15 cellular contexts compared by ENCODE assay signal in genomic region chr7:70354409-70355169, GRCh38.
DNase-seq lines count a peak whose midpoint lies in the region; ATAC-seq and TF ChIP-seq lines count a peak whose summit lies in the region.
"Had no signal": no experiment of that assay in that cellular context is flagged by ENCODE, and none has a peak within 500 bp of the region (broad histone marks: within the 10 kb centered on the region; RNA-seq: fewer than 3 reads in every experiment).

No MANE protein-coding gene starts in this region.

- H3K79me1 ChIP-seq in neuronal stem cell (ENCODE audit: low read depth, low read length) (no peaks in the 10 kb centered on the region), trophoblast cell (ENCODE audit: low read length) (no peaks in the 10 kb centered on the region)

- H3K9me3 ChIP-seq in BLaER1 (0 out of 2 replicates have a peak, but pooled peaks cover 16% of the 10 kb centered on the region), GM23248 (ENCODE audit: low read depth) (no peaks in the 10 kb centered on the region), neuronal stem cell (replicated peaks in 1 of 2; ENCODE audit: control insufficient read depth in 2 of 2, insufficient read depth in 1 of 2, low read depth in 1 of 2, low read length in 2 of 2) (peaks cover 2 to 7% of the 10 kb centered on the region in 2 donors), trophoblast cell (ENCODE audit: insufficient read depth, low read depth, low read length) (peaks cover 1% of the 10 kb centered on the region), lower lobe of right lung (no peaks in the 10 kb centered on the region)
- H3K9me3 ChIP-seq: gastrocnemius medialis had no signal

- H2BK120ac ChIP-seq in neuronal stem cell (ENCODE audit: low read depth, low read length) = no peak overlapping the region
- H2BK120ac ChIP-seq in trophoblast cell (ENCODE audit: insufficient read depth, low read length, poor library complexity) = no peak overlapping the region

- H3K79me2 ChIP-seq in GM23248 (ENCODE audit: insufficient read depth) (no peaks in the 10 kb centered on the region), trophoblast cell (ENCODE audit: control insufficient read depth, insufficient read depth, low read length, poor library complexity) (no peaks in the 10 kb centered on the region)

- H4K20me1 ChIP-seq in BLaER1 (no peaks in the 10 kb centered on the region), GM23248 (ENCODE audit: insufficient read depth) (no peaks in the 10 kb centered on the region)

- H3K9me2 ChIP-seq in GM23248 (ENCODE audit: insufficient read depth) = no peaks in the 10 kb centered on the region

- H3K27me3 Mint-ChIP-seq in activated T-helper 17 cell treated with anti-CD3 and anti-CD28 coated beads, Interleukin-2, amount 50 U/mL, for 72 hours = no peaks in the 10 kb centered on the region
- no peaks in the 10 kb centered on the region for H3K27me3 Mint-ChIP-seq in natural killer cell (ENCODE audit: low read depth in 2 of 2)

- H3K27ac Mint-ChIP-seq in activated T-helper 17 cell treated with anti-CD3 and anti-CD28 coated beads, Interleukin-2, amount 50 U/mL, for 72 hours = no peak overlapping the region
- H3K27ac Mint-ChIP-seq in natural killer cell = peak overlapping the region; percentile 1 to 3
- H3K27ac Mint-ChIP-seq: activated T-helper 1 cell treated with anti-CD3 and anti-CD28 coated beads, Interleukin-12 subunit alpha, Interleukin-12 subunit beta, Interleukin-2, Interleukin-4 antibody, amounts not matched to agents 30 ng/mL and 10 ng/mL and 1 ng/mL, durations not matched to agents 14 hours and 24 hours and 36 hours had no signal

- H4K91ac ChIP-seq in neuronal stem cell (ENCODE audit: low read depth, low read length, poor library complexity) (no peak overlapping the region), trophoblast cell (ENCODE audit: low read depth, low read length) (no peak overlapping the region)

- H3K36me3 ChIP-seq in BLaER1 = peaks cover 12% of the 10 kb centered on the region; the same call in 1 of the 2 replicates
- no peaks in the 10 kb centered on the region for H3K36me3 ChIP-seq in GM23248 (ENCODE audit: low read depth)
- H3K36me3 ChIP-seq in neuronal stem cell (replicated peaks in 1 of 2; ENCODE audit: control insufficient read depth in 2 of 2, insufficient read depth in 2 of 2, low read length in 2 of 2) = no peaks in the 10 kb centered on the region
- no peaks in the 10 kb centered on the region for H3K36me3 ChIP-seq in trophoblast cell (ENCODE audit: control insufficient read depth in 1 of 2, insufficient read depth in 2 of 2, low read length in 2 of 2)
- no peaks in the 10 kb centered on the region for H3K36me3 ChIP-seq in lower lobe of right lung
- H3K36me3 ChIP-seq: gastrocnemius medialis had no signal

- no peak overlapping the region for H3K4ac ChIP-seq in neuronal stem cell (ENCODE audit: low read length)
- H3K4ac ChIP-seq in trophoblast cell (ENCODE audit: low read depth, low read length) = no peak overlapping the region

- TF ChIP-seq CTCF in natural killer cell (IDR thresholded peaks at IDR 0.05) = no peak
- TF ChIP-seq CTCF in GM10266 (IDR thresholded peaks at IDR 0.05; ENCODE audit: control insufficient read depth, insufficient read depth, low read depth, missing control alignments) = no peak
- TF ChIP-seq CTCF in lower lobe of right lung (IDR thresholded peaks at IDR 0.05) = no peak

- H3K18ac ChIP-seq in neuronal stem cell (ENCODE audit: low read length) (no peak overlapping the region), trophoblast cell (ENCODE audit: low read length) (no peak overlapping the region)

- no peak overlapping the region for H2BK15ac ChIP-seq in neuronal stem cell (ENCODE audit: low read length)

- H3F3A ChIP-seq in GM23248 (ENCODE audit: insufficient read depth) = no peaks in the 10 kb centered on the region

- no peak overlapping the region for H3K4me3 Mint-ChIP-seq in activated T-helper 17 cell treated with anti-CD3 and anti-CD28 coated beads, Interleukin-2, amount 50 U/mL, for 72 hours
- no peak overlapping the region for H3K4me3 Mint-ChIP-seq in natural killer cell
- H3K4me3 Mint-ChIP-seq: activated T-helper 1 cell treated with anti-CD3 and anti-CD28 coated beads, Interleukin-12 subunit alpha, Interleukin-12 subunit beta, Interleukin-2, Interleukin-4 antibody, amounts not matched to agents 30 ng/mL and 10 ng/mL and 1 ng/mL, durations not matched to agents 14 hours and 24 hours and 36 hours had no signal

- H3K9ac ChIP-seq in BLaER1 = no peak overlapping the region; the same call in 1 of the 2 replicates
- H3K9ac ChIP-seq in GM23248 = no peak overlapping the region
- no peak overlapping the region for H3K9ac ChIP-seq in neuronal stem cell (ENCODE audit: low read depth, low read length, poor library complexity)
- H3K9ac ChIP-seq in trophoblast cell (ENCODE audit: low read length) = no peak overlapping the region

- H3K4me2 ChIP-seq in BLaER1 (peak overlapping the region; percentile 81), GM23248 (ENCODE audit: unreplicated experiment) (no peak overlapping the region), neuronal stem cell (ENCODE audit: insufficient read depth, low read length, poor library complexity, severe bottlenecking) (no peak overlapping the region), trophoblast cell (ENCODE audit: low read length) (no peak overlapping the region)

- H4K8ac ChIP-seq in neuronal stem cell (ENCODE audit: low read depth, low read length) (no peak overlapping the region), trophoblast cell (ENCODE audit: low read depth, low read length) (no peak overlapping the region)

- H3K27me3 ChIP-seq in BLaER1 = no peaks in the 10 kb centered on the region
- no peaks in the 10 kb centered on the region for H3K27me3 ChIP-seq in GM23248 (replicated peaks; ENCODE audit: insufficient read depth)
- no peaks in the 10 kb centered on the region for H3K27me3 ChIP-seq in neuronal stem cell (ENCODE audit: control insufficient read depth in 3 of 3, insufficient read depth in 3 of 3, low read depth in 1 of 3, low read length in 3 of 3)
- no peaks in the 10 kb centered on the region for H3K27me3 ChIP-seq in trophoblast cell (ENCODE audit: insufficient read depth, low read length)
- no peaks in the 10 kb centered on the region for H3K27me3 ChIP-seq in lower lobe of right lung (ENCODE audit: low read depth)
- H3K27me3 ChIP-seq: gastrocnemius medialis had no signal

- peak; percentile 85 for ATAC-seq in activated T-helper 17 cell treated with anti-CD3 and anti-CD28 coated beads, Interleukin-2, amount 50 U/mL, for 72 hours (replicated peaks)
- ATAC-seq in natural killer cell (peak in 2 of 3 donors; percentile 64 to 72), lower lobe of right lung (no peak)
- ATAC-seq: gastrocnemius medialis, Panc1 had no signal

- H3K14ac ChIP-seq in neuronal stem cell (ENCODE audit: low read length) (no peak overlapping the region), trophoblast cell (ENCODE audit: low read length) (no peak overlapping the region)

- H3K4me1 Mint-ChIP-seq in activated T-helper 17 cell treated with anti-CD3 and anti-CD28 coated beads, Interleukin-2, amount 50 U/mL, for 72 hours = peaks cover 6% of the 10 kb centered on the region
- H3K4me1 Mint-ChIP-seq in natural killer cell = peaks cover 15 to 20% of the 10 kb centered on the region in 2 donors

- no peak overlapping the region for H4K12ac ChIP-seq in trophoblast cell (ENCODE audit: low read depth, low read length)

- intact Hi-C loops in natural killer cell (cut with micrococcal nuclease) = no loop called here
- intact Hi-C loops in lower lobe of right lung (cut with DNase I) = no loop called here

- H3K27ac ChIP-seq in BLaER1 (peak overlapping the region; percentile 67), GM23248 (no peak overlapping the region), neuronal stem cell (replicated peaks; ENCODE audit: low read length) (no peak overlapping the region), trophoblast cell (ENCODE audit: low read depth, low read length) (no peak overlapping the region), lower lobe of right lung (no peak overlapping the region)
- H3K27ac ChIP-seq: gastrocnemius medialis had no signal

- H3K4me3 ChIP-seq in BLaER1 (peak overlapping the region; percentile 50), GM23248 (no peak overlapping the region), neuronal stem cell (ENCODE audit: low read length in 2 of 2) (no peak overlapping the region), trophoblast cell (ENCODE audit: low read depth, low read length) (no peak overlapping the region), lower lobe of right lung (no peak overlapping the region)
- H3K4me3 ChIP-seq: gastrocnemius medialis had no signal

- DNase-seq in GM23248 (peak; percentile 39), natural killer cell (no peak), GM10266 (ENCODE audit: extremely low spot score) (no peak), neuronal stem cell (ENCODE audit: low spot score) (no peak), trophoblast cell (no peak), lower lobe of right lung (no peak)
- DNase-seq: activated CD4-positive, alpha-beta T cell treated with anti-CD3 and anti-CD28 coated beads, Interleukin-2, amount 50 U/mL, for 1 hour; gastrocnemius medialis; NCI-H226; stimulated activated CD4-positive, alpha-beta T cell treated with anti-CD3 and anti-CD28 coated beads, Interleukin-2, amount 100 ng/mL, for 24 hours; T-helper 2 cell had no signal

- H3K36me3 Mint-ChIP-seq in activated T-helper 17 cell treated with anti-CD3 and anti-CD28 coated beads, Interleukin-2, amount 50 U/mL, for 72 hours (ENCODE audit: low read depth) = no peaks in the 10 kb centered on the region
- no peaks in the 10 kb centered on the region for H3K36me3 Mint-ChIP-seq in natural killer cell

- H3K23ac ChIP-seq in neuronal stem cell (ENCODE audit: low read depth, low read length, poor library complexity) (no peak overlapping the region), trophoblast cell (ENCODE audit: low read length) (no peak overlapping the region)

- H2BK5ac ChIP-seq in neuronal stem cell (ENCODE audit: low read length) (no peak overlapping the region), trophoblast cell (ENCODE audit: low read depth, low read length, poor library complexity) (no peak overlapping the region)

- WGBS in GM23248 (ENCODE audit: low coverage in 1 of 2, low lambda C conversion rate in 2 of 2, missing lambda C conversion rate in 2 of 2), 2 experiments = 36 to 39% methylated on average over 8 of the region's 8 CpGs
- WGBS in neuronal stem cell (ENCODE audit: extremely low coverage in 2 of 2, insufficient read length in 2 of 2, insufficient replicate concordance in 1 of 2), 2 donors = 100% methylated on average over 1 of the region's 8 CpGs
- WGBS in trophoblast cell (ENCODE audit: extremely low coverage, insufficient coverage, insufficient read length) = 100% methylated on average over 2 of the region's 8 CpGs

- no peaks in the 10 kb centered on the region for H3K9me3 Mint-ChIP-seq in activated T-helper 17 cell treated with anti-CD3 and anti-CD28 coated beads, Interleukin-2, amount 50 U/mL, for 72 hours
- H3K9me3 Mint-ChIP-seq in natural killer cell = no peaks in the 10 kb centered on the region
- H3K9me3 Mint-ChIP-seq: activated T-helper 1 cell treated with anti-CD3 and anti-CD28 coated beads, Interleukin-12 subunit alpha, Interleukin-12 subunit beta, Interleukin-2, Interleukin-4 antibody, amounts not matched to agents 30 ng/mL and 10 ng/mL and 1 ng/mL, durations not matched to agents 14 hours and 24 hours and 36 hours had no signal

- no peak overlapping the region for H2AFZ ChIP-seq in GM23248
- H2AFZ ChIP-seq in neuronal stem cell (ENCODE audit: low read length) = no peak overlapping the region
- H2AFZ ChIP-seq in trophoblast cell (ENCODE audit: insufficient read depth, low read length, poor library complexity) = no peak overlapping the region

- H2AK5ac ChIP-seq in neuronal stem cell (ENCODE audit: low read depth, low read length) (no peak overlapping the region), trophoblast cell (ENCODE audit: low read length) (no peak overlapping the region)

- H2BK12ac ChIP-seq in neuronal stem cell (ENCODE audit: low read length) (no peak overlapping the region), trophoblast cell (ENCODE audit: low read length) (no peak overlapping the region)

- in situ Hi-C loops in GM23248 (cut with MboI) = no loop called here

- H3K4me1 ChIP-seq in BLaER1 = peaks cover 48% of the 10 kb centered on the region
- H3K4me1 ChIP-seq in GM23248 (ENCODE audit: insufficient read depth) = no peaks in the 10 kb centered on the region
- H3K4me1 ChIP-seq in neuronal stem cell (ENCODE audit: control insufficient read depth in 2 of 2, insufficient read depth in 1 of 2, low read depth in 1 of 2, low read length in 2 of 2) = peaks cover 6 to 18% of the 10 kb centered on the region in 2 donors
- no peaks in the 10 kb centered on the region for H3K4me1 ChIP-seq in trophoblast cell (ENCODE audit: control insufficient read depth in 1 of 2, insufficient read depth in 2 of 2, low read length in 2 of 2)
- H3K4me1 ChIP-seq in lower lobe of right lung = no peaks in the 10 kb centered on the region

Comparison
In these comparisons a context has a peak if more than half of its experiments do, and no peak if none do; other contexts are left out.
1. ATAC-seq: peak in activated T-helper 17 cell treated with anti-CD3 and anti-CD28 coated beads, Interleukin-2, amount 50 U/mL, for 72 hours (single experiment) and natural killer cell (2 of 3); none in lower lobe of right lung (0 of 2).